1 cellular context compared by ENCODE assay signal in the genomic region with DNA sequence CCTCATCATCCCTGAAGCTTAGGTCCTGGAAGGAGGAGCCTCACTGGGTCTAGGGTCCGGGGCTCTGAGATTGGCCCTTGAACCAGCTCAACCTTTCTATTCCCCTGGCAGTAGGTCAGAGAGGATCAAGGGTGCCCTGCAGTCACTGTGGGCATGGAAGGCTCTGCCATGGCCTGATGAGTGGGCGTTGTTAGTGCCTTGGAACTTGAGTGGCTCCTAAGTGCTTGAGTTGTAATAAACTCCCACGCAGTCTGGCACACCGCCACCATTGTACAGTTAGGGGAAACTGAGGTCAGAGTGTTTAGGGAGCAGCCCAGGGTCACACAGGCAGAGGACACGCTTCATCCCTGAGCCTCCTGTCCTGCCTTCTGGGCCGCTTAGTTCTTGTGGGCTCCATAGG.
TF ChIP-seq lines count a peak whose summit lies in the region.

No MANE protein-coding gene starts in this region.

TF ChIP-seq in H1, 55 proteins besides CTCF, POLR2A, EP300 and RAD21:
- TF ChIP-seq POU5F1 (IDR thresholded peaks at IDR 0.05; ENCODE audit: low read depth, low read length) (no peak), EZH2 (IDR thresholded peaks at IDR 0.05; ENCODE audit: low read depth, low read length, severe bottlenecking) (no peak), KDM4A (IDR thresholded peaks at IDR 0.05; ENCODE audit: low read depth, low read length, severe bottlenecking) (no peak), CREB1 (IDR thresholded peaks at IDR 0.05) (no peak), JUND (IDR thresholded peaks at IDR 0.05; ENCODE audit: low read length) (no peak), GABPA (IDR thresholded peaks at IDR 0.05; ENCODE audit: borderline replicate concordance, insufficient read depth, low read length) (no peak), CBX8 (IDR thresholded peaks at IDR 0.05; ENCODE audit: borderline replicate concordance, low read depth, low read length) (no peak), YY1 (IDR thresholded peaks at IDR 0.05; ENCODE audit: low read depth, low read length) (no peak), SUZ12 (IDR thresholded peaks at IDR 0.05; ENCODE audit: low read length) (no peak), SRF (IDR thresholded peaks at IDR 0.05; ENCODE audit: low read depth, low read length) (no peak)
- TF ChIP-seq, protein P1, sequence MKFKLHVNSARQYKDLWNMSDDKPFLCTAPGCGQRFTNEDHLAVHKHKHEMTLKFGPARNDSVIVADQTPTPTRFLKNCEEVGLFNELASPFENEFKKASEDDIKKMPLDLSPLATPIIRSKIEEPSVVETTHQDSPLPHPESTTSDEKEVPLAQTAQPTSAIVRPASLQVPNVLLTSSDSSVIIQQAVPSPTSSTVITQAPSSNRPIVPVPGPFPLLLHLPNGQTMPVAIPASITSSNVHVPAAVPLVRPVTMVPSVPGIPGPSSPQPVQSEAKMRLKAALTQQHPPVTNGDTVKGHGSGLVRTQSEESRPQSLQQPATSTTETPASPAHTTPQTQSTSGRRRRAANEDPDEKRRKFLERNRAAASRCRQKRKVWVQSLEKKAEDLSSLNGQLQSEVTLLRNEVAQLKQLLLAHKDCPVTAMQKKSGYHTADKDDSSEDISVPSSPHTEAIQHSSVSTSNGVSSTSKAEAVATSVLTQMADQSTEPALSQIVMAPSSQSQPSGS (IDR thresholded peaks at IDR 0.05; ENCODE audit: low read length), result no peak
- TF ChIP-seq, protein P2, sequence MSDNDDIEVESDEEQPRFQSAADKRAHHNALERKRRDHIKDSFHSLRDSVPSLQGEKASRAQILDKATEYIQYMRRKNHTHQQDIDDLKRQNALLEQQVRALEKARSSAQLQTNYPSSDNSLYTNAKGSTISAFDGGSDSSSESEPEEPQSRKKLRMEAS (IDR thresholded peaks at IDR 0.05), result no peak
- TF ChIP-seq, protein P3, sequence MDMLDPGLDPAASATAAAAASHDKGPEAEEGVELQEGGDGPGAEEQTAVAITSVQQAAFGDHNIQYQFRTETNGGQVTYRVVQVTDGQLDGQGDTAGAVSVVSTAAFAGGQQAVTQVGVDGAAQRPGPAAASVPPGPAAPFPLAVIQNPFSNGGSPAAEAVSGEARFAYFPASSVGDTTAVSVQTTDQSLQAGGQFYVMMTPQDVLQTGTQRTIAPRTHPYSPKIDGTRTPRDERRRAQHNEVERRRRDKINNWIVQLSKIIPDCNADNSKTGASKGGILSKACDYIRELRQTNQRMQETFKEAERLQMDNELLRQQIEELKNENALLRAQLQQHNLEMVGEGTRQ (IDR thresholded peaks at IDR 0.05; ENCODE audit: low read length), result no peak
